In the genomic region with DNA sequence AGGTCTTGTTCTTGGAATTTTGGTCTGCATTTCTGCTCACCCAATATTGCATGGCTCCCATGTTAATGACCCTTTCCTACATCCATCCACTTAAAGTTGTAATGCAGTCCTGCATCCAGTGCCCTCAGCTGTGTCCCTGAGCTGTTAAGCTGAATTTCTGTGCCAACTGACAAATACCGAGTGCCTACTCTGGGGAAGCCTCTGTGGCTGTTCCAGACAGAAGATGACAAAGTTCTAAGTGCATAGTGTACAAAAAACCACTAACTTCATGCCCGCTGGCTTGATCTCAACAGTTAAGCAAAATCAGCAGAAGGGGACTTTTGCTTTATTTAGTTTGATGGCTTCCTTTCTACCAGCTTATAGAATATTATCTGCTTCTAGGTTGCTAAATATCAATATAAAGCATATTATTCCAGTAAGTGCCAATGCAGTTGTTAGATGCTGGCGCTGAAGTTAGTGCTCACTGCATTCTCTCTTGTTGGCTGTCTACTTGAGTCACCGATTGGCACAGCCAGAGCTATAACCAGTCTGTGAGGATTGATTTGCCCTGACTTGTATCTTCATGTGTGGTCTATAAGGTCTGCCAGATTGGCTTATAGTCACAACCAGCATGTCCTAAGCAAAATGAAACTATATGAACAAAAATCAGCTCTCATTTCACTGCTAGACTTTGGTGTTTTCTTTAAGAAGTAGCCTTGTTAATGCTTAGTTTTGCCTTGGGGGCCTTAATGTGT, we compare ENCODE assay signal across 11 cellular contexts.
DNase-seq lines count a peak whose midpoint lies in the region; ATAC-seq and TF ChIP-seq lines count a peak whose summit lies in the region.
"Had no signal": no experiment of that assay in that cellular context is flagged by ENCODE, and none has a peak within 500 bp of the region (broad histone marks: within the 10 kb centered on the region; RNA-seq: fewer than 3 reads in every experiment).

No MANE protein-coding gene starts in this region.

- DNase-seq in IMR-90 (peak; percentile 47), GM10266 (ENCODE audit: extremely low spot score) (no peak)
- DNase-seq: NCI-H187; stimulated activated CD8-positive, alpha-beta memory T cell treated with anti-CD3 and anti-CD28 coated beads, Interleukin-4, amount 100 ng/mL, for 48 hours had no signal

- H3K4me1 ChIP-seq in IMR-90 (ENCODE audit: control insufficient read depth, insufficient read depth, low read length): peaks cover 26% of the 10 kb centered on the region
- peaks cover 4% of the 10 kb centered on the region for H3K4me1 ChIP-seq in iPS-18a (ENCODE audit: control insufficient read depth, low read depth, low read length)
- peaks cover 57% of the 10 kb centered on the region for H3K4me1 ChIP-seq in stomach smooth muscle (ENCODE audit: control insufficient read depth, insufficient read depth, low read length)

- H3K4me3 ChIP-seq in IMR-90 (ENCODE audit: insufficient read depth, low read depth, low read length) (no peak overlapping the region), iPS-18a (ENCODE audit: low read length) (no peak overlapping the region), stomach smooth muscle (ENCODE audit: low read length in 2 of 2) (peak overlapping the region; percentile 39 to 76)

- H3K36me3 Mint-ChIP-seq in brain: peaks cover 28% of the 10 kb centered on the region

- no TSS peak for BruUV-seq in IMR-90 (replicated peaks; lab: Mats Ljungman, UMichigan)

- H2BK120ac ChIP-seq in IMR-90 (ENCODE audit: low read depth, low read length): peak overlapping the region; percentile 92

- H3K4me2 ChIP-seq in IMR-90 (ENCODE audit: low read depth, low read length): peak overlapping the region; percentile 29; the same call in 1 of the 2 replicates

- H3K9ac ChIP-seq in IMR-90 (ENCODE audit: low read depth, low read length) (peak overlapping the region; percentile 25; the same call in 1 of the 2 replicates), iPS-18a (ENCODE audit: low read length) (no peak overlapping the region), stomach smooth muscle (ENCODE audit: low read length in 2 of 2) (peak overlapping the region; percentile 58 to 65)

- H3K27ac Mint-ChIP-seq in brain: peak overlapping the region in 3 of 5 experiments; percentile 26 to 54 (median 29)

- no peak for TF ChIP-seq RAD21 in IMR-90 (IDR thresholded peaks at IDR 0.05; ENCODE audit: low read length)

- TF ChIP-seq CTCF in IMR-90 (conservative IDR thresholded peaks at IDR 0.05; ENCODE audit: low read depth, low read length) (no peak), brain (conservative IDR thresholded peaks at IDR 0.05) (no peak), GM10266 (IDR thresholded peaks at IDR 0.05; ENCODE audit: control insufficient read depth, insufficient read depth, low read depth, missing control alignments) (no peak)

- peak overlapping the region; percentile 70 for H3K23ac ChIP-seq in IMR-90 (ENCODE audit: low read depth, low read length)

- no peak overlapping the region for H2AFZ ChIP-seq in IMR-90 (replicated peaks; ENCODE audit: low read length, poor library complexity)

- POLR2A ChIA-PET in IMR-90 (lab: Charles Lee; ENCODE audit: unreplicated experiment): no interaction called here

- H3K27me3 Mint-ChIP-seq in brain: no peaks in the 10 kb centered on the region

- no peaks in the 10 kb centered on the region for H3K9me3 Mint-ChIP-seq in brain

- no peak overlapping the region for H3K4me3 Mint-ChIP-seq in brain

- WGBS in IMR-90 (ENCODE audit: extremely low coverage in 2 of 2, insufficient read length in 1 of 2), 2 experiments: no CpG with 5 or more reads among the region's 4 CpGs

- peak overlapping the region; percentile 24 for H3K27ac ChIP-seq in IMR-90 (ENCODE audit: insufficient read depth, low read length)
- peak overlapping the region; percentile 40 for H3K27ac ChIP-seq in iPS-18a (ENCODE audit: low read length)
- peak overlapping the region; percentile 97 for H3K27ac ChIP-seq in stomach smooth muscle (ENCODE audit: low read length)

- peak overlapping the region; percentile 71 for H4K91ac ChIP-seq in IMR-90 (ENCODE audit: insufficient read depth, low read depth, low read length)

- H2BK20ac ChIP-seq in IMR-90 (ENCODE audit: low read depth, low read length): peak overlapping the region; percentile 70

- in situ Hi-C loops in IMR-90 (cut with MboI; ENCODE audit: low sequenced_read_pairs): loop anchor here (25.0 kb wide), 1 partner anchor 634 kb away; no protein-coding TSS in a partner anchor

- CTCF ChIA-PET in IMR-90 (lab: Yijun Ruan, JAX): interaction anchor here (0.6 kb wide), 1 partner anchor 198 kb away, joined by 5 read pairs; no protein-coding TSS in a partner anchor

- peak overlapping the region; percentile 95 for H2BK5ac ChIP-seq in IMR-90 (ENCODE audit: low read depth, low read length, poor library complexity, severe bottlenecking)

- ATAC-seq in IMR-90 (ENCODE audit: low read depth) (no peak), GM21576 (IDR thresholded peaks at IDR 0.05; ENCODE audit: unreplicated experiment) (no peak), GM21825 (IDR thresholded peaks at IDR 0.05; ENCODE audit: unreplicated experiment) (no peak)
- ATAC-seq: Panc1 had no signal

- peaks cover 39 to 61% of the 10 kb centered on the region in 2 experiments for H3K79me1 ChIP-seq in IMR-90 (ENCODE audit: low read depth in 1 of 2, low read length in 2 of 2)

- H4K5ac ChIP-seq in IMR-90 (ENCODE audit: low read depth, low read length): peak overlapping the region; percentile 54; the same call in 1 of the 2 replicates

- peak overlapping the region; percentile 74 for H3K14ac ChIP-seq in IMR-90 (replicated peaks; ENCODE audit: low read depth, low read length)

- peak overlapping the region; percentile 89 for H3K4ac ChIP-seq in IMR-90 (ENCODE audit: low read depth, low read length)

- no peaks in the 10 kb centered on the region for H4K20me1 ChIP-seq in IMR-90 (ENCODE audit: insufficient read depth, low read length)

- no peak for TF ChIP-seq POLR2A in IMR-90 (IDR thresholded peaks at IDR 0.05; ENCODE audit: low read depth, low read length)

- H3K56ac ChIP-seq in IMR-90 (ENCODE audit: extremely low read depth, insufficient read depth, low read length): 0 out of 2 replicates have a peak overlapping the region, but pooled peaks have one; percentile 21

- H3K9me1 ChIP-seq in IMR-90 (ENCODE audit: insufficient read depth, low read length): peaks cover 18% of the 10 kb centered on the region

- peak overlapping the region; percentile 69; the same call in 1 of the 3 replicates for H2BK15ac ChIP-seq in IMR-90 (ENCODE audit: low read depth, low read length)

- dilution Hi-C loops in IMR-90 (cut with HindIII; ENCODE audit: low sequenced_read_pairs, unreplicated experiment): no loop called here

- peak overlapping the region; percentile 92; the same call in 1 of the 2 replicates for H2AK5ac ChIP-seq in IMR-90 (ENCODE audit: low read depth, low read length)

- H3K27me3 ChIP-seq in IMR-90 (ENCODE audit: control insufficient read depth, insufficient read depth, low read length) (no peaks in the 10 kb centered on the region), iPS-18a (ENCODE audit: control insufficient read depth, insufficient read depth, low read length) (no peaks in the 10 kb centered on the region), stomach smooth muscle (ENCODE audit: control insufficient read depth in 1 of 2, insufficient read depth in 2 of 2, low read length in 2 of 2) (no peaks in the 10 kb centered on the region)
- H3K27me3 ChIP-seq: ovary had no signal

- no peaks in the 10 kb centered on the region for H3K9me3 ChIP-seq in IMR-90 (ENCODE audit: control insufficient read depth, insufficient read depth, low read length)
- H3K9me3 ChIP-seq in iPS-18a (ENCODE audit: control insufficient read depth, low read depth, low read length): no peaks in the 10 kb centered on the region
- H3K9me3 ChIP-seq in stomach smooth muscle (ENCODE audit: control insufficient read depth in 2 of 2, low read length in 2 of 2): no peaks in the 10 kb centered on the region
- H3K9me3 ChIP-seq: ovary had no signal

- H3K36me3 ChIP-seq in IMR-90 (ENCODE audit: control insufficient read depth, insufficient read depth, low read length): peaks cover 12% of the 10 kb centered on the region
- peaks cover 29% of the 10 kb centered on the region for H3K36me3 ChIP-seq in iPS-18a (ENCODE audit: control insufficient read depth, low read depth, low read length)
- peaks cover 13 to 20% of the 10 kb centered on the region in 2 donors for H3K36me3 ChIP-seq in stomach smooth muscle (ENCODE audit: control insufficient read depth in 2 of 2, insufficient read depth in 2 of 2, low read length in 2 of 2)
- H3K36me3 ChIP-seq: ovary had no signal

- H3K18ac ChIP-seq in IMR-90 (ENCODE audit: low read depth, low read length): peak overlapping the region; percentile 63; the same call in 1 of the 2 replicates

- intact Hi-C loops in IMR-90 (cut with micrococcal nuclease): loop anchor here (10.0 kb wide), 1 partner anchor 197 kb away; no protein-coding TSS in a partner anchor

- H3K4me1 Mint-ChIP-seq in brain: peaks cover 38% of the 10 kb centered on the region

- peak overlapping the region; percentile 3 for H2AK9ac ChIP-seq in IMR-90 (replicated peaks; ENCODE audit: low read depth, low read length, poor library complexity)

- peak overlapping the region; percentile 17 to 61; a peak in 2 of 4 replicates for H4K8ac ChIP-seq in IMR-90 (ENCODE audit: low read depth in 2 of 2, low read length in 2 of 2)

TF ChIP-seq in IMR-90, 13 proteins besides CTCF, POLR2A, EP300 and RAD21:
- TF ChIP-seq MAFK (IDR thresholded peaks at IDR 0.05; ENCODE audit: low read depth, low read length) (no peak), CEBPB (IDR thresholded peaks at IDR 0.05; ENCODE audit: low read depth, low read length) (no peak), NFE2L2 (IDR thresholded peaks at IDR 0.05; ENCODE audit: low read depth, low read length) (no peak), MAZ (IDR thresholded peaks at IDR 0.05; ENCODE audit: borderline replicate concordance, low read depth, low read length) (no peak)
TF ChIP-seq in IMR-90: peak in this region for 0.

Comparison
In these comparisons a context has a peak if more than half of its experiments do, and no peak if none do; other contexts are left out.
1. H3K27ac ChIP-seq: peak in every context shown above with its lines; median percentile 97 in stomach smooth muscle; 40 in iPS-18a; 24 in IMR-90.
2. H3K4me3 ChIP-seq: peak in stomach smooth muscle (2 of 2); none in IMR-90 (single experiment) and iPS-18a (single experiment).